Comparison of ENCODE assay signal across 1 cellular context in the genomic region with DNA sequence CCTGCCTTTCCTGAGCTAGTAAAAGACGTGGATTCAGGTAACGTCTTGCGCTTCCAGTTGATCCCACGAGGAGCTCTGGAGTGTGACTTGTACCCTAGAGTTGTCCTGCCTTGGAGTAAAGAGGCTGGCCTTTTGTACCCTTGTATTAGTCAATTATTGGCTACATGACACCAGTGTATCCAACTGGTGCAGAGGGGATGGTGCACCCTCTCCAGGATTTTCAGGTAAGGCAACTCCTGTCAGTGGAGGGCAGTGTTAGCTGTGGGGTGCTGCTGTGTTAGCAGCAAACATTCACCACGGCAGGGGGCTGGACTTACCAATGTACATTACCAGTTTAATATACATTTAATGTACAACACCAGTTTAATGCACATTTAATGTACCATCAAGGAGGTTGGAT.
TF ChIP-seq lines count a peak whose summit lies in the region.

No MANE protein-coding gene starts in this region.

TF ChIP-seq in IMR-90, 13 proteins besides CTCF, POLR2A, EP300 and RAD21:
- TF ChIP-seq, protein P1, sequence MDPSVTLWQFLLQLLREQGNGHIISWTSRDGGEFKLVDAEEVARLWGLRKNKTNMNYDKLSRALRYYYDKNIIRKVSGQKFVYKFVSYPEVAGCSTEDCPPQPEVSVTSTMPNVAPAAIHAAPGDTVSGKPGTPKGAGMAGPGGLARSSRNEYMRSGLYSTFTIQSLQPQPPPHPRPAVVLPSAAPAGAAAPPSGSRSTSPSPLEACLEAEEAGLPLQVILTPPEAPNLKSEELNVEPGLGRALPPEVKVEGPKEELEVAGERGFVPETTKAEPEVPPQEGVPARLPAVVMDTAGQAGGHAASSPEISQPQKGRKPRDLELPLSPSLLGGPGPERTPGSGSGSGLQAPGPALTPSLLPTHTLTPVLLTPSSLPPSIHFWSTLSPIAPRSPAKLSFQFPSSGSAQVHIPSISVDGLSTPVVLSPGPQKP (IDR thresholded peaks at IDR 0.05; ENCODE audit: borderline replicate concordance, low read depth, low read length), result no peak
- no peak for TF ChIP-seq NFE2L2 (IDR thresholded peaks at IDR 0.05; ENCODE audit: low read depth, low read length)
- TF ChIP-seq BHLHE40 (IDR thresholded peaks at IDR 0.05; ENCODE audit: low read depth, low read length), result no peak
- no peak for TF ChIP-seq CEBPB (IDR thresholded peaks at IDR 0.05; ENCODE audit: low read depth, low read length)
- no peak for TF ChIP-seq MXI1 (IDR thresholded peaks at IDR 0.05; ENCODE audit: borderline replicate concordance, low read depth, low read length)
- TF ChIP-seq RFX5 (IDR thresholded peaks at IDR 0.05; ENCODE audit: low read depth, low read length), result no peak
- no peak for TF ChIP-seq SMC3 (IDR thresholded peaks at IDR 0.05; ENCODE audit: low read depth, low read length)
- no peak for TF ChIP-seq CHD1 (IDR thresholded peaks at IDR 0.05; ENCODE audit: low read depth, low read length)
- TF ChIP-seq, protein P2, sequence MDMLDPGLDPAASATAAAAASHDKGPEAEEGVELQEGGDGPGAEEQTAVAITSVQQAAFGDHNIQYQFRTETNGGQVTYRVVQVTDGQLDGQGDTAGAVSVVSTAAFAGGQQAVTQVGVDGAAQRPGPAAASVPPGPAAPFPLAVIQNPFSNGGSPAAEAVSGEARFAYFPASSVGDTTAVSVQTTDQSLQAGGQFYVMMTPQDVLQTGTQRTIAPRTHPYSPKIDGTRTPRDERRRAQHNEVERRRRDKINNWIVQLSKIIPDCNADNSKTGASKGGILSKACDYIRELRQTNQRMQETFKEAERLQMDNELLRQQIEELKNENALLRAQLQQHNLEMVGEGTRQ (IDR thresholded peaks at IDR 0.05; ENCODE audit: low read depth, low read length), result no peak
- TF ChIP-seq FOS (IDR thresholded peaks at IDR 0.05; ENCODE audit: low read depth, low read length), result no peak
- no peak for TF ChIP-seq RCOR1 (IDR thresholded peaks at IDR 0.05; ENCODE audit: insufficient replicate concordance, low read length)
- no peak for TF ChIP-seq MAZ (IDR thresholded peaks at IDR 0.05; ENCODE audit: borderline replicate concordance, low read depth, low read length)
